ENCODE assay signal across 13 cellular contexts in genomic region chr6:84618046-84618752, GRCh38.
DNase-seq lines count a peak whose midpoint lies in the region; ATAC-seq and TF ChIP-seq lines count a peak whose summit lies in the region.
"Had no signal": no experiment of that assay in that cellular context is flagged by ENCODE, and none has a peak within 500 bp of the region (broad histone marks: within the 10 kb centered on the region; RNA-seq: fewer than 3 reads in every experiment).

No MANE protein-coding gene starts in this region.

- in situ Hi-C loops in astrocyte of the cerebellum (cut with HindIII; ENCODE audit: low sequenced_read_pairs): no loop called here

- ATAC-seq in left cardiac atrium: peak; percentile 23 to 85
- no peak for ATAC-seq in HG03520 (IDR thresholded peaks at IDR 0.05; ENCODE audit: unreplicated experiment)
- no peak for ATAC-seq in GM18870 (IDR thresholded peaks at IDR 0.05; ENCODE audit: unreplicated experiment)

- no peak overlapping the region for H3K4me3 ChIP-seq in HFF-Myc (replicated peaks; ENCODE audit: low read depth, low read length)
- H3K4me3 ChIP-seq in astrocyte of the cerebellum (ENCODE audit: low read depth, low read length): no peak overlapping the region
- H3K4me3 ChIP-seq: upper lobe of left lung had no signal

- TF ChIP-seq CTCF in HFF-Myc (IDR thresholded peaks at IDR 0.05; ENCODE audit: low read depth, low read length, missing control alignments) (no peak), astrocyte of the cerebellum (IDR thresholded peaks at IDR 0.05; ENCODE audit: low read depth, low read length, missing control alignments) (no peak)

- intact Hi-C loops in left cardiac atrium (cut with DNase I): no loop called here

- DNase-seq in HFF-Myc (ENCODE audit: extremely low read depth, low read depth): peak; percentile 57
- peak; percentile 63 for DNase-seq in astrocyte of the cerebellum (ENCODE audit: low read depth)
- no peak for DNase-seq in left cardiac atrium
- peak; percentile 32 for DNase-seq in superior temporal gyrus (ENCODE audit: extremely low spot score)
- DNase-seq in activated CD8-positive, alpha-beta memory T cell treated with anti-CD3 and anti-CD28 coated beads for 24 hours: no peak
- no peak for DNase-seq in foreskin melanocyte
- DNase-seq: cortex of kidney, DMS79 treated with DMSO at 0.1 percent for 48 hours, NCI-H1105 treated with DMSO at 0.1 percent for 48 hours, occipital lobe, upper lobe of left lung had no signal

Comparison
In these comparisons a context has a peak if more than half of its experiments do, and no peak if none do; other contexts are left out.
1. DNase-seq: peak in HFF-Myc (single experiment), astrocyte of the cerebellum (single experiment) and superior temporal gyrus (single experiment); none in left cardiac atrium (single experiment), activated CD8-positive, alpha-beta memory T cell treated with anti-CD3 and anti-CD28 coated beads for 24 hours (single experiment) and foreskin melanocyte (single experiment).
2. ATAC-seq: peak in left cardiac atrium (2 of 2); none in HG03520 (single experiment) and GM18870 (single experiment).